Comparison of ENCODE assay signal across 9 cellular contexts in the genomic region with DNA sequence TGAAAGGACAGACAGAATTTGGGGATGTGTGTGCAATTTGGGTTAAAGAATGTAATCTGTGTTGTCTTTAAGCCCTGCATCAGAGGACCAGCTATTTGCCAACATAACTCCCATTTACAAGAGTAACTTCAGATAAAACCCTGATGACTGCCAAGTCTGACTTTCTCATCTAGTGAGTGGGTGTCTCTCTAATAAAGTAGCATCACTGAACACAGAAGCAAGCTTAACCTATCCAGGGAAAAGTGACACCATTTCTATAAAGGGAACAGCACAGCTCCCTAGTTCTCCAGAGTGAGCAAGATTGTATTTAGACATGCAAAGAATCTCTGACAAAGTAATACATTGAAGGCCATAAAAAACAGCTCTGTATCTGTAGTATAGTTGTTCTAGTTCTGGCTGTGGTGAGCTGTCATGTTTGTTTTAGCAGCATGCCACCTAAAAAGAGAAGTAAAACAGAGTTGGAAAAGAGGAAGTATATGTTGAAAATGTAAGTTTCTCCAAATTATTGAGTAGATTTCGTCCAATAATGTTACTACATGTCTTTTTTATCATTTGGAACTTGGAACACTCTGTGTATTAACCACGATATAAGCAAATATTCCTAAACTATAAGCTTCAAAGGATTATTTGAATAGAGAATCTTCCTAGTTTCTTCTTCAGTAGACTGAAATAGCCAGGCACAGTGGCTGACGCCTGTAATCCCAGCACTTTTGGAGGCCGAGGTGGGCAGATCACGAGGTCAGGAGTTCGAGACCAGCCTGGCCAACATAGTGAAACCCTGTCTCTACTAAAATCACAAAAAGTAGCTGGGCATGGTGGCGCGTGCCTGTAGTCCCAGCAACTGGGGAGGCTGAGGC. TPM values are rescaled to one million over a fixed set of nuclear protein-coding genes. Genes with fewer than 3 reads are reported as not detected.
DNase-seq lines count a peak whose midpoint lies in the region; ATAC-seq and TF ChIP-seq lines count a peak whose summit lies in the region.
"Had no signal": no experiment of that assay in that cellular context is flagged by ENCODE, and none has a peak within 500 bp of the region (broad histone marks: within the 10 kb centered on the region; RNA-seq: fewer than 3 reads in every experiment).

No MANE protein-coding gene starts in this region.

- intact Hi-C loops in CD8-positive, alpha-beta T cell (cut with DNase I, micrococcal nuclease): no loop called here

- H3K79me2 ChIP-seq in ACC112 (ENCODE audit: control insufficient read depth, insufficient read depth, low read length, unreplicated experiment): no peaks in the 10 kb centered on the region

- peak overlapping the region; percentile 66 for H2AFZ ChIP-seq in ACC112 (ENCODE audit: low read length, unreplicated experiment)

- CTCF ChIA-PET in CD8-positive, alpha-beta T cell (lab: Charles Lee): interaction anchor here (0.9 to 1.5 kb wide), 7 partner anchors 11 to 143 kb away, joined by 3 to 9 read pairs (median 3); no protein-coding TSS in a partner anchor

- H3K36me3 ChIP-seq in ACC112 (ENCODE audit: insufficient read depth, low read length) (no peaks in the 10 kb centered on the region), gastroesophageal sphincter (no peaks in the 10 kb centered on the region)
- no peaks in the 10 kb centered on the region for H3K36me3 ChIP-seq in CD8-positive, alpha-beta T cell (ENCODE audit: insufficient read depth, low read length)

- peak; percentile 78 for DNase-seq in NOMO-1 treated with dmso at 0.1 percent for 144 hours (lab: John Stamatoyannopoulos, UW; ENCODE audit: unreplicated experiment)
- no peak for DNase-seq in NK-92 treated with Interleukin-12 subunit alpha and Interleukin-12 subunit beta, amount 100 ng/mL, for 24 hours (lab: John Stamatoyannopoulos, UW)
- no peak for DNase-seq in activated CD4-positive, alpha-beta T cell treated with anti-CD3 and anti-CD28 coated beads, Interleukin-2, amount 50 U/mL, for 4 hours
- no peak for DNase-seq in effector CD4-positive, alpha-beta T cell
- DNase-seq in CD8-positive, alpha-beta T cell: no peak
- DNase-seq: activated T-cell treated with anti-CD3 and anti-CD28 coated beads, Interleukin-2, amount 50 U/mL, for 1 hour had no signal

- TF ChIP-seq POLR2A in gastroesophageal sphincter (IDR thresholded peaks at IDR 0.05): no peak

- H3K9me3 ChIP-seq in gastroesophageal sphincter: no peaks in the 10 kb centered on the region
- no peaks in the 10 kb centered on the region for H3K9me3 ChIP-seq in CD8-positive, alpha-beta T cell (ENCODE audit: low read length)

- no peak for TF ChIP-seq EP300 in gastroesophageal sphincter (IDR thresholded peaks at IDR 0.05)

- 76 to 83% methylated on average over 5 to 7 of the region's 8 CpGs for WGBS in gastroesophageal sphincter (ENCODE audit: low coverage in 1 of 2), 2 donors

- H3K4me1 ChIP-seq in ACC112 (ENCODE audit: control insufficient read depth, insufficient read depth, low read length, unreplicated experiment) (peaks cover 11% of the 10 kb centered on the region), gastroesophageal sphincter (peaks cover 0 to 6% (median 0%) of the 10 kb centered on the region in 3 donors)
- no peaks in the 10 kb centered on the region for H3K4me1 ChIP-seq in CD8-positive, alpha-beta T cell (ENCODE audit: insufficient read depth, low read length)

- no peak for TF ChIP-seq CTCF in gastroesophageal sphincter (IDR thresholded peaks at IDR 0.05)
- no peak for TF ChIP-seq CTCF in CD8-positive, alpha-beta T cell (IDR thresholded peaks at IDR 0.05)

- no peak overlapping the region for H3K4me3 Mint-ChIP-seq in CD8-positive, alpha-beta T cell

- no peaks in the 10 kb centered on the region for H3K36me3 Mint-ChIP-seq in CD8-positive, alpha-beta T cell

- no peak overlapping the region for H3K27ac Mint-ChIP-seq in CD8-positive, alpha-beta T cell

- H3K27ac ChIP-seq in ACC112 (ENCODE audit: low read depth, low read length) (peak overlapping the region; percentile 53), gastroesophageal sphincter (peak overlapping the region in 3 of 4 donors; percentile 41 to 49 (median 45))
- no peak overlapping the region for H3K27ac ChIP-seq in CD8-positive, alpha-beta T cell (ENCODE audit: low read depth, low read length)

- H3K27me3 ChIP-seq in ACC112 (ENCODE audit: insufficient read depth, low read length) (no peaks in the 10 kb centered on the region), gastroesophageal sphincter (no peaks in the 10 kb centered on the region)
- H3K27me3 ChIP-seq in CD8-positive, alpha-beta T cell (ENCODE audit: insufficient read depth, low read length): no peaks in the 10 kb centered on the region

- peaks cover 2% of the 10 kb centered on the region for H3K4me1 Mint-ChIP-seq in CD8-positive, alpha-beta T cell (ENCODE audit: low read depth)

- peak; percentile 58 for ATAC-seq in GM21360 (IDR thresholded peaks at IDR 0.05; ENCODE audit: unreplicated experiment)
- no peak for ATAC-seq in gastroesophageal sphincter
- ATAC-seq in CD8-positive, alpha-beta T cell: no peak

- H3K27me3 Mint-ChIP-seq in CD8-positive, alpha-beta T cell (ENCODE audit: low read depth): no peaks in the 10 kb centered on the region

- POLR2A ChIA-PET in CD8-positive, alpha-beta T cell (lab: Charles Lee): interaction anchor here (1.5 kb wide), 1 partner anchor 10 kb away, joined by 5 read pairs; no protein-coding TSS in a partner anchor

- H3K4me3 ChIP-seq in ACC112 (ENCODE audit: low read depth, low read length) (no peak overlapping the region), gastroesophageal sphincter (no peak overlapping the region)
- H3K4me3 ChIP-seq in CD8-positive, alpha-beta T cell (ENCODE audit: low read depth, low read length): no peak overlapping the region

- no peaks in the 10 kb centered on the region for H3K9me3 Mint-ChIP-seq in CD8-positive, alpha-beta T cell

RNA-seq across cellular contexts. Expression of a gene that starts 8.8 kb away (rescaled TPM):
- 10 to 100 TPM; 19.0 to 63.8 (median 21.8) TPM for total RNA-seq in gastroesophageal sphincter
- total RNA-seq in CD8-positive, alpha-beta T cell: 100 to 1,000 TPM; 125 TPM
